In the genomic region with DNA sequence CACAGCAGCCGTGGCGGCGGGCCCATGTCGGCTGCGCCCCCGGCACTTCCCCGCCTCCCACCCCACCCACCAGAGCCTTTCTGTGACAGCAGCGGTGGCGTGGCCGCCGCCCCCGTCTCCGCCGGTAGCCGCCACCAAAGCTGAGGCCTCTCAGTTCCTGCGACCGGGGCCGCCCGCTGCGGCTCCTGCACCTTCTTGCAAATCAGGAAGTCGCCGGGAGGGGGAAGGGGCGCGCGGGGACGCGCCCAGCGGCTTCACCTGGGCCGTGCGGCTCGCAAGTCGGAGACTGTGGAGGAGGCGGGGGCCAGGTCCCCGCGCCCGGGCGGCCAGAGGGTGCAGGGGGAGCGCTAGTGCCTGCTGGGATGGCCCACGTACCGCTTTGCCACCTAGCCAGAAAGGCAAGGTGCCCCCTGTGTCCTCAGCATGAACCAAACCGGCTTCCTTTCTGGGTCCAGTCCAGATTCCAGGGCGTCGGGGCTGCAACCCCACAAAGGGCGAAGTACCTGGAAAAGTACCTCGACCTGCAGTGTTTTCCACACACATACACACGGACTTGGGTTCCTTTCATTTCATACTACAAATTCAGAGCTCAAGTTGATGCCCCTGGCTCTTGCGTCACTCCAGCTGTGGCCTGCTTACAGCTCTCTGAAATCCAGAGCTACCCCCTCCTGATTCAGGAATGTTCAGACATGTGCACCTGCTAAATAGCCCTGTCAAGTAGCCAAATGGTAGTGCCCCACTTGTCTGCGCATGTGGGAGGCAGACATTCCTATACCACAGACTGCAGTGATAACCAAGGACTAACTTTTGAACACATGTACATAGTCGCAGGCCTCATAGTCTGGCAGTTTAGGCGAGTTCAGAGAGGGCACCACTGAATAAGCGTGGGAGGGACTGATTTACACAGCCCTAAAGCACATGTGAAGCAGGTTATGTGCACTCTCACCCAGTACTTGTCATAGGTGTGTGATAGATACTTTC, we compare ENCODE assay signal across 8 cellular contexts. TPM values are rescaled to one million over a fixed set of nuclear protein-coding genes. Genes with fewer than 3 reads are reported as not detected.
DNase-seq lines count a peak whose midpoint lies in the region; ATAC-seq, FAIRE-seq and TF ChIP-seq lines count a peak whose summit lies in the region.

A gene with protein sequence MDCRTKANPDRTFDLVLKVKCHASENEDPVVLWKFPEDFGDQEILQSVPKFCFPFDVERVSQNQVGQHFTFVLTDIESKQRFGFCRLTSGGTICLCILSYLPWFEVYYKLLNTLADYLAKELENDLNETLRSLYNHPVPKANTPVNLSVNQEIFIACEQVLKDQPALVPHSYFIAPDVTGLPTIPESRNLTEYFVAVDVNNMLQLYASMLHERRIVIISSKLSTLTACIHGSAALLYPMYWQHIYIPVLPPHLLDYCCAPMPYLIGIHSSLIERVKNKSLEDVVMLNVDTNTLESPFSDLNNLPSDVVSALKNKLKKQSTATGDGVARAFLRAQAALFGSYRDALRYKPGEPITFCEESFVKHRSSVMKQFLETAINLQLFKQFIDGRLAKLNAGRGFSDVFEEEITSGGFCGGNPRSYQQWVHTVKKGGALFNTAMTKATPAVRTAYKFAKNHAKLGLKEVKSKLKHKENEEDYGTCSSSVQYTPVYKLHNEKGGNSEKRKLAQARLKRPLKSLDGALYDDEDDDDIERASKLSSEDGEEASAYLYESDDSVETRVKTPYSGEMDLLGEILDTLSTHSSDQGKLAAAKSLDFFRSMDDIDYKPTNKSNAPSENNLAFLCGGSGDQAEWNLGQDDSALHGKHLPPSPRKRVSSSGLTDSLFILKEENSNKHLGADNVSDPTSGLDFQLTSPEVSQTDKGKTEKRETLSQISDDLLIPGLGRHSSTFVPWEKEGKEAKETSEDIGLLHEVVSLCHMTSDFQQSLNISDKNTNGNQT (minus strand): TSS at position 199 of the 981 bp plus-strand sequence. CDS start 325 bp downstream, outside the sequence.

- no peak for TF ChIP-seq POLR2A in endothelial cell of umbilical vein (IDR thresholded peaks at IDR 0.05; ENCODE audit: low read depth, low read length)

- H3K27ac ChIP-seq in endothelial cell of umbilical vein (ENCODE audit: insufficient read depth, low read depth, low read length), result peak within 1 kb of the TSS; percentile 30
- peak within 1 kb of the TSS; percentile 90 to 96 for H3K27ac ChIP-seq in mucosa of rectum (ENCODE audit: low read depth in 2 of 2, low read length in 2 of 2)

- H3K27me3 ChIP-seq in endothelial cell of umbilical vein (ENCODE audit: control insufficient read depth in 2 of 2, insufficient read depth in 2 of 2, low read length in 2 of 2) (no peaks in the 10 kb centered on the region), mucosa of rectum (ENCODE audit: control insufficient read depth in 2 of 2, insufficient read depth in 2 of 2, low read length in 2 of 2) (no peaks in the 10 kb centered on the region)

- H3K36me3 Mint-ChIP-seq in activated CD8-positive, alpha-beta memory T cell treated with anti-CD3 and anti-CD28 coated beads, Interleukin-2, amount 10 ng/mL, durations not matched to agents 7 days and 5 days, result peaks cover 26% of the 10 kb centered on the region

- peak within 1 kb of the TSS; percentile 90 for H3K4me3 Mint-ChIP-seq in activated CD8-positive, alpha-beta memory T cell treated with anti-CD3 and anti-CD28 coated beads, Interleukin-2, amount 10 ng/mL, durations not matched to agents 7 days and 5 days

- CTCF ChIA-PET in activated CD8-positive, alpha-beta memory T cell treated with anti-CD3 and anti-CD28 coated beads, Interleukin-2, amount 10 ng/mL, durations not matched to agents 7 days and 5 days (lab: Charles Lee), result interaction anchor here (1.2 to 2.2 kb wide), 2 partner anchors 14 to 127 kb away, joined by 3 to 12 read pairs; a partner anchor contains a TSS
- CTCF ChIA-PET in endothelial cell of umbilical vein (lab: Charles Lee), result interaction anchor here (1.0 to 1.1 kb wide), 2 partner anchors 93 to 689 kb away, joined by 3 to 4 read pairs; no protein-coding TSS in a partner anchor

- H3K4me1 ChIP-seq in endothelial cell of umbilical vein (ENCODE audit: control insufficient read depth, extremely low read depth, insufficient read depth, low read length), result peaks cover 21% of the 10 kb centered on the region
- peaks cover 32 to 40% of the 10 kb centered on the region in 2 donors for H3K4me1 ChIP-seq in mucosa of rectum (ENCODE audit: control insufficient read depth in 2 of 2, insufficient read depth in 2 of 2, low read length in 2 of 2)

- no peak for FAIRE-seq in endothelial cell of umbilical vein (lab: Jason Lieb, UNC)

- intact Hi-C loops in endothelial cell of umbilical vein (cut with micrococcal nuclease), result loop anchor here (1.0 to 10.0 kb wide), 4 partner anchors 17 to 379 kb away; a partner anchor contains a TSS

- H2AFZ ChIP-seq in endothelial cell of umbilical vein (ENCODE audit: low read depth, low read length), result peak within 1 kb of the TSS; percentile 94

- H3K9ac ChIP-seq in endothelial cell of umbilical vein (replicated peaks; ENCODE audit: extremely low read depth, insufficient read depth, low read length) (peak within 1 kb of the TSS; percentile 79), mucosa of rectum (ENCODE audit: low read depth in 1 of 2, low read length in 2 of 2) (peak within 1 kb of the TSS; percentile 82 to 94)

- peak within 1 kb of the TSS; percentile 93 for H3K4me2 ChIP-seq in endothelial cell of umbilical vein (ENCODE audit: insufficient read depth, low read length)

- H3K27ac Mint-ChIP-seq in activated CD8-positive, alpha-beta memory T cell treated with anti-CD3 and anti-CD28 coated beads, Interleukin-2, amount 10 ng/mL, durations not matched to agents 7 days and 5 days, result peak within 1 kb of the TSS; percentile 99

- dilution Hi-C loops in endothelial cell of umbilical vein (cut with MboI; ENCODE audit: extremely low pct_ligation_motif_present, low sequenced_read_pairs), result no loop called here

- H3K36me3 ChIP-seq in endothelial cell of umbilical vein (ENCODE audit: control insufficient read depth in 2 of 2, extremely low read depth in 1 of 2, insufficient read depth in 2 of 2, low read length in 2 of 2), result no peaks in the 10 kb centered on the region
- H3K36me3 ChIP-seq in mucosa of rectum (ENCODE audit: control insufficient read depth in 2 of 2, insufficient read depth in 2 of 2, low read length in 2 of 2), result no peaks in the 10 kb centered on the region

- POLR2A ChIA-PET in endothelial cell of umbilical vein (lab: Charles Lee), result interaction anchor here (0.5 kb wide), 1 partner anchor 99 kb away, joined by 5 read pairs; no protein-coding TSS in a partner anchor

- no peaks in the 10 kb centered on the region for H4K20me1 ChIP-seq in endothelial cell of umbilical vein (replicated peaks; ENCODE audit: control insufficient read depth, extremely low read depth, insufficient read depth, low read length)

- no TSS peak for BruUV-seq in endothelial cell of umbilical vein (replicated peaks; lab: Mats Ljungman, UMichigan)

- no peaks in the 10 kb centered on the region for H3K9me1 ChIP-seq in endothelial cell of umbilical vein (replicated peaks; ENCODE audit: control insufficient read depth, extremely low read depth, insufficient read depth, low read length)

- peaks cover 64% of the 10 kb centered on the region for H3K4me1 Mint-ChIP-seq in activated CD8-positive, alpha-beta memory T cell treated with anti-CD3 and anti-CD28 coated beads, Interleukin-2, amount 10 ng/mL, durations not matched to agents 7 days and 5 days

- no peak for TF ChIP-seq CTCF in endothelial cell of umbilical vein (IDR thresholded peaks at IDR 0.05; ENCODE audit: extremely low read depth in 1 of 2, insufficient read depth in 1 of 2, low read depth in 1 of 2, low read length in 2 of 2)

- ATAC-seq in GM19035 (IDR thresholded peaks at IDR 0.05; ENCODE audit: unreplicated experiment) (peak; percentile 64), HG03354 (IDR thresholded peaks at IDR 0.05; ENCODE audit: poor library complexity, severe bottlenecking, unreplicated experiment) (peak; percentile 73)
- ATAC-seq in activated CD8-positive, alpha-beta memory T cell treated with anti-CD3 and anti-CD28 coated beads, Interleukin-2, amount 10 ng/mL, durations not matched to agents 7 days and 5 days, result peak; percentile 58

- H3K9me3 ChIP-seq in endothelial cell of umbilical vein (replicated peaks; ENCODE audit: control insufficient read depth, insufficient read depth, low read length) (no peaks in the 10 kb centered on the region), mucosa of rectum (ENCODE audit: control insufficient read depth in 2 of 2, low read length in 2 of 2) (no peaks in the 10 kb centered on the region)

- H3K27me3 Mint-ChIP-seq in activated CD8-positive, alpha-beta memory T cell treated with anti-CD3 and anti-CD28 coated beads, Interleukin-2, amount 10 ng/mL, durations not matched to agents 7 days and 5 days, result no peaks in the 10 kb centered on the region

- peak; percentile 66 to 67 for DNase-seq in AML-193 (lab: John Stamatoyannopoulos, UW)
- peak; percentile 70 to 89 for DNase-seq in NOMO-1 (lab: John Stamatoyannopoulos, UW; ENCODE audit: unreplicated experiment in 2 of 2)
- DNase-seq in activated CD8-positive, alpha-beta memory T cell treated with anti-CD3 and anti-CD28 coated beads, Interleukin-2, amount 10 ng/mL, durations not matched to agents 7 days and 5 days, result peak; percentile 91
- peak; percentile 52 for DNase-seq in endothelial cell of umbilical vein (ENCODE audit: low read depth, low spot score)
- DNase-seq in stimulated activated CD8-positive, alpha-beta memory T cell treated with anti-CD3 and anti-CD28 coated beads, Interleukin-4, amount 100 ng/mL, for 48 hours, result peak; percentile 84

- H3K79me2 ChIP-seq in endothelial cell of umbilical vein (ENCODE audit: control insufficient read depth, insufficient read depth, low read length), result peaks cover 3% of the 10 kb centered on the region

- peak within 1 kb of the TSS; percentile 53 to 65 (median 63) for H3K4me3 ChIP-seq in endothelial cell of umbilical vein (replicated peaks in 1 of 3; ENCODE audit: insufficient read depth in 1 of 3, low read depth in 1 of 3, low read length in 3 of 3)
- peak within 1 kb of the TSS; percentile 84 to 85 for H3K4me3 ChIP-seq in mucosa of rectum (ENCODE audit: low read length in 2 of 2)

- no peaks in the 10 kb centered on the region for H3K9me3 Mint-ChIP-seq in activated CD8-positive, alpha-beta memory T cell treated with anti-CD3 and anti-CD28 coated beads, Interleukin-2, amount 10 ng/mL, durations not matched to agents 7 days and 5 days (ENCODE audit: low read depth)

RNA-seq across cellular contexts. Expression of the gene that starts here (rescaled TPM):
- total RNA-seq in activated CD8-positive, alpha-beta memory T cell treated with anti-CD3 and anti-CD28 coated beads, Interleukin-2, amount 10 ng/mL, durations not matched to agents 7 days and 5 days, result 10 to 100 TPM; 29.5 to 30.3 TPM
- 3.3 and 5.4 TPM in 2 replicates for total RNA-seq in endothelial cell of umbilical vein
- polyA plus RNA-seq in endothelial cell of umbilical vein, result 0.97 and 1.2 TPM in 2 replicates
- polyA plus RNA-seq in endothelial cell of umbilical vein (2011; cell fraction: cytosol; rRNA removed), result 0.92 and 1.1 TPM in 2 replicates
- polyA plus RNA-seq in endothelial cell of umbilical vein (2011; cell fraction: nucleus; rRNA removed), result 6.1 and 7.1 TPM in 2 replicates
- polyA plus RNA-seq in endothelial cell of umbilical vein (2012), result 1.7 and 1.8 TPM in 2 replicates
- polyA minus RNA-seq in endothelial cell of umbilical vein, result 6.4 and 8.3 TPM in 2 replicates
- polyA minus RNA-seq in endothelial cell of umbilical vein (2011; cell fraction: cytosol; rRNA and poly(A)+ RNA removed), result 8.3 TPM
- 35.3 and 53.2 TPM in 2 replicates for polyA minus RNA-seq in endothelial cell of umbilical vein (2011; cell fraction: nucleus; rRNA and poly(A)+ RNA removed)

Comparison
In these comparisons a context has a peak if more than half of its experiments do, and no peak if none do; other contexts are left out.
1. Peak in every context shown above with its lines: DNase-seq, ATAC-seq, H3K4me3 ChIP-seq and H3K27ac ChIP-seq.